ENCODE assay signal across 19 cellular contexts in genomic region chr15:98043160-98044059, GRCh38.
DNase-seq lines count a peak whose midpoint lies in the region; ATAC-seq, FAIRE-seq and TF ChIP-seq lines count a peak whose summit lies in the region.
"Had no signal": no experiment of that assay in that cellular context is flagged by ENCODE, and none has a peak within 500 bp of the region (broad histone marks: within the 10 kb centered on the region; RNA-seq: fewer than 3 reads in every experiment).

No MANE protein-coding gene starts in this region.

- in situ Hi-C loops in K562 (cut with MboI): no loop called here

- no peaks in the 10 kb centered on the region for H3K9me1 ChIP-seq in K562 (ENCODE audit: control insufficient read depth, insufficient read depth, low read length)

- H3K4me3 ChIP-seq in right atrium auricular region: no peak overlapping the region
- no peak overlapping the region for H3K4me3 ChIP-seq in K562
- no peak overlapping the region for H3K4me3 ChIP-seq in right lobe of liver
- no peak overlapping the region for H3K4me3 ChIP-seq in stomach
- H3K4me3 ChIP-seq: PC-9 had no signal

- H3K4me2 ChIP-seq in K562 (ENCODE audit: insufficient read depth, low read length): no peak overlapping the region
- H3K4me2 ChIP-seq: PC-9 had no signal

- H3K27ac ChIP-seq in right atrium auricular region (no peak overlapping the region), K562 (ENCODE audit: extremely low read depth, low read depth, low read length) (no peak overlapping the region), right lobe of liver (no peak overlapping the region), stomach (no peak overlapping the region)
- H3K27ac ChIP-seq: PC-9 had no signal

- H3K36me3 Mint-ChIP-seq in activated naive CD8-positive, alpha-beta T cell treated with anti-CD3 and anti-CD28 coated beads, Interleukin-2, amount 50 U/mL, for 24 hours (ENCODE audit: low read depth): no peaks in the 10 kb centered on the region
- H3K36me3 Mint-ChIP-seq: CD4-positive, alpha-beta memory T cell had no signal

- H3K4me1 ChIP-seq in right atrium auricular region: no peaks in the 10 kb centered on the region
- no peaks in the 10 kb centered on the region for H3K4me1 ChIP-seq in K562 (replicated peaks in 1 of 2; ENCODE audit: control insufficient read depth in 2 of 2, insufficient read depth in 2 of 2, low read length in 2 of 2)
- H3K4me1 ChIP-seq in right lobe of liver: no peaks in the 10 kb centered on the region
- H3K4me1 ChIP-seq in stomach: no peaks in the 10 kb centered on the region

- under 1% methylated on average over 24 of the region's 24 CpGs for WGBS in K562 (ENCODE audit: insufficient coverage, low coverage, missing lambda C conversion rate)
- 58% methylated on average over 16 of the region's 24 CpGs for WGBS in right lobe of liver (ENCODE audit: insufficient coverage, low coverage, low lambda C conversion rate, missing lambda C conversion rate)
- WGBS in stomach, 5 donors: 82 to 85% (median 82%) methylated on average over 22 to 24 of the region's 24 CpGs

- H3K4me1 Mint-ChIP-seq in activated naive CD8-positive, alpha-beta T cell treated with anti-CD3 and anti-CD28 coated beads, Interleukin-2, amount 50 U/mL, for 24 hours: no peaks in the 10 kb centered on the region
- H3K4me1 Mint-ChIP-seq: CD4-positive, alpha-beta memory T cell had no signal

- ATAC-seq in left ventricle myocardium superior (no peak), K562 (0 out of 3 replicates have a peak, but pooled peaks have one; percentile 37), right lobe of liver (peak; percentile 50 to 86 (median 72)), HG03045 (IDR thresholded peaks at IDR 0.05; ENCODE audit: unreplicated experiment) (no peak)
- no peak for ATAC-seq in activated naive CD8-positive, alpha-beta T cell treated with anti-CD3 and anti-CD28 coated beads, Interleukin-2, amount 50 U/mL, for 24 hours

- H3K27me3 Mint-ChIP-seq in activated naive CD8-positive, alpha-beta T cell treated with anti-CD3 and anti-CD28 coated beads, Interleukin-2, amount 50 U/mL, for 24 hours: no peaks in the 10 kb centered on the region
- H3K27me3 Mint-ChIP-seq: CD4-positive, alpha-beta memory T cell had no signal

- H3K36me3 ChIP-seq in right atrium auricular region (no peaks in the 10 kb centered on the region), K562 (ENCODE audit: control insufficient read depth, insufficient read depth, low read length) (no peaks in the 10 kb centered on the region), right lobe of liver (no peaks in the 10 kb centered on the region), stomach (no peaks in the 10 kb centered on the region)

- H3K27me3 ChIP-seq in right atrium auricular region: no peaks in the 10 kb centered on the region
- H3K27me3 ChIP-seq in K562 (ENCODE audit: control insufficient read depth in 2 of 2, insufficient read depth in 2 of 2, low read length in 2 of 2): peaks cover 0 to 6% of the 10 kb centered on the region in 2 experiments; a peak in 3 of 5 replicates
- no peaks in the 10 kb centered on the region for H3K27me3 ChIP-seq in right lobe of liver
- no peaks in the 10 kb centered on the region for H3K27me3 ChIP-seq in stomach

- no peak overlapping the region for H3K27ac Mint-ChIP-seq in activated naive CD8-positive, alpha-beta T cell treated with anti-CD3 and anti-CD28 coated beads, Interleukin-2, amount 50 U/mL, for 24 hours
- H3K27ac Mint-ChIP-seq: CD4-positive, alpha-beta memory T cell had no signal

- H3K9me3 ChIP-seq in right atrium auricular region (no peaks in the 10 kb centered on the region), K562 (replicated peaks; ENCODE audit: control insufficient read depth, insufficient read depth, low read depth, low read length) (no peaks in the 10 kb centered on the region), right lobe of liver (no peaks in the 10 kb centered on the region), stomach (peaks cover 0 to 6% (median 0%) of the 10 kb centered on the region in 4 donors)

- TF ChIP-seq POLR2A in K562 (conservative IDR thresholded peaks at IDR 0.05): no peak
- no peak for TF ChIP-seq POLR2A in right lobe of liver (IDR thresholded peaks at IDR 0.05)
- TF ChIP-seq POLR2A in stomach (IDR thresholded peaks at IDR 0.05): no peak

- no peak overlapping the region for H3K9ac ChIP-seq in K562 (ENCODE audit: insufficient read depth in 1 of 2, low read depth in 2 of 2, low read length in 2 of 2)

- peaks cover 9% of the 10 kb centered on the region for H3K9me3 Mint-ChIP-seq in activated naive CD8-positive, alpha-beta T cell treated with anti-CD3 and anti-CD28 coated beads, Interleukin-2, amount 50 U/mL, for 24 hours

- peak in 1 of 2 experiments; percentile 37; a peak in 2 of 4 replicates for TF ChIP-seq RAD21 in K562 (CRISPR knock-in tag; conservative IDR thresholded peaks at IDR 0.05 in 1 of 2, IDR thresholded peaks at IDR 0.05 in 1 of 2)

- POLR2A ChIA-PET in K562 (lab: Yijun Ruan, JAX): interaction anchor here (0.6 to 0.8 kb wide), 3 partner anchors 9 to 241 kb away, joined by 3 to 4 read pairs (median 3); no protein-coding TSS in a partner anchor

- CTCF ChIA-PET in K562 (lab: Yijun Ruan, JAX; ENCODE audit: low intra/inter-chr PET ratio): interaction anchor here (1.7 kb wide), 1 partner anchor 134 kb away, joined by 4 read pairs; no protein-coding TSS in a partner anchor

- intact Hi-C loops in left ventricle myocardium superior (cut with micrococcal nuclease) (no loop called here), K562 (cut with micrococcal nuclease) (loop anchor here (5.0 kb wide), 1 partner anchor 136 kb away; no protein-coding TSS in a partner anchor), right lobe of liver (cut with DNase I) (no loop called here), stomach (cut with DNase I; ENCODE audit: low total_unique reads) (no loop called here)

- H3K4me3 Mint-ChIP-seq in activated naive CD8-positive, alpha-beta T cell treated with anti-CD3 and anti-CD28 coated beads, Interleukin-2, amount 50 U/mL, for 24 hours: no peak overlapping the region
- H3K4me3 Mint-ChIP-seq: CD4-positive, alpha-beta memory T cell had no signal

- TF ChIP-seq CTCF in right atrium auricular region (IDR thresholded peaks at IDR 0.05) (no peak), K562 (IDR thresholded peaks at IDR 0.05 in 2 of 3, conservative IDR thresholded peaks at IDR 0.05 in 1 of 3; ENCODE audit: insufficient read depth in 2 of 3, low read depth in 1 of 3, low read length in 3 of 3) (peak in 2 of 3 experiments; percentile 10 to 21; a peak in 1 of 6 replicates), right lobe of liver (IDR thresholded peaks at IDR 0.05) (peak in 2 of 4 donors; percentile 5 to 7), stomach (IDR thresholded peaks at IDR 0.05) (no peak)

- no peaks in the 10 kb centered on the region for H4K20me1 ChIP-seq in K562 (replicated peaks; ENCODE audit: control insufficient read depth, insufficient read depth, low read length)

- TF ChIP-seq EP300 in K562 (IDR thresholded peaks at IDR 0.05; ENCODE audit: low read length) (no peak), stomach (IDR thresholded peaks at IDR 0.05) (no peak)

- no peaks in the 10 kb centered on the region for H3K79me2 ChIP-seq in K562 (ENCODE audit: control insufficient read depth, insufficient read depth, low read length)

- peak; percentile 38 for DNase-seq in right atrium auricular region (ENCODE audit: low spot score)
- no peak for DNase-seq in left ventricle myocardium superior
- peak in 1 of 4 experiments; percentile 4 for DNase-seq in K562 (ENCODE audit: extremely low read depth in 1 of 4, low spot score in 3 of 4)
- peak in 1 of 3 donors; percentile 31 for DNase-seq in right lobe of liver
- no peak for DNase-seq in stomach
- no peak for DNase-seq in activated CD8-positive, alpha-beta memory T cell treated with anti-CD3 and anti-CD28 coated beads, Interleukin-2, amount 50 U/mL, for 4 hours
- no peak for DNase-seq in activated naive CD8-positive, alpha-beta T cell treated with anti-CD3 and anti-CD28 coated beads, Interleukin-2, amount 50 U/mL, for 24 hours
- DNase-seq: AML-193; CD4-positive, alpha-beta memory T cell; DMS79 treated with DMSO at 0.1 percent for 48 hours; Kasumi-1; MV-4-11; NCI-H1436 treated with DMSO at 0.1 percent for 48 hours; NCI-H2081; NCI-H526 treated with DMSO at 0.1 percent for 48 hours; PC-9 had no signal

- BruUV-seq in K562 (replicated peaks; lab: Mats Ljungman, UMichigan): no TSS peak

- no peak for FAIRE-seq in K562 (lab: Jason Lieb, UNC)
- FAIRE-seq: A204.1, H54 had no signal

- H2AFZ ChIP-seq in K562 (ENCODE audit: low read depth, low read length): no peak overlapping the region
- H2AFZ ChIP-seq: PC-9 had no signal

TF ChIP-seq in K562, 482 proteins besides CTCF, POLR2A, EP300 and RAD21:
- TF ChIP-seq RFX1 (IDR thresholded peaks at IDR 0.05): peak; percentile 9; the same call in 1 of the 2 replicates
- no peak for TF ChIP-seq ZNF561 (CRISPR knock-in tag; conservative IDR thresholded peaks at IDR 0.05)
- no peak for TF ChIP-seq ZBTB49 (CRISPR knock-in tag; IDR thresholded peaks at IDR 0.05; ENCODE audit: borderline replicate concordance)

Comparison
In these comparisons a context has a peak if more than half of its experiments do, and no peak if none do; other contexts are left out.
1. CTCF ChIP-seq: peak in K562 (2 of 3); none in right atrium auricular region (0 of 2) and stomach (0 of 7).
2. ATAC-seq: peak in K562 (single experiment) and right lobe of liver (4 of 4); none in left ventricle myocardium superior (single experiment), HG03045 (single experiment) and activated naive CD8-positive, alpha-beta T cell treated with anti-CD3 and anti-CD28 coated beads, Interleukin-2, amount 50 U/mL, for 24 hours (single experiment).